2 cellular contexts compared by ENCODE assay signal in genomic region chr5:17272111-17272510, GRCh38.
TF ChIP-seq lines count a peak whose summit lies in the region.

No MANE protein-coding gene starts in this region.

TF ChIP-seq in GM23338, 12 proteins besides CTCF, POLR2A, EP300 and RAD21:
- TF ChIP-seq STAT1 (IDR thresholded peaks at IDR 0.05; ENCODE audit: unreplicated experiment): no peak
- TF ChIP-seq CREB1 (CRISPR knock-in tag; IDR thresholded peaks at IDR 0.05; ENCODE audit: low read depth): no peak
- TF ChIP-seq ZNF331 (CRISPR knock-in tag; IDR thresholded peaks at IDR 0.05; ENCODE audit: low read depth): no peak
- no peak for TF ChIP-seq ZNF114 (CRISPR knock-in tag; IDR thresholded peaks at IDR 0.05)
- no peak for TF ChIP-seq POLR2AphosphoS5 (IDR thresholded peaks at IDR 0.05; ENCODE audit: low read depth)
- no peak for TF ChIP-seq NANOG (IDR thresholded peaks at IDR 0.05; ENCODE audit: borderline replicate concordance)
- TF ChIP-seq JUNB (IDR thresholded peaks at IDR 0.05; ENCODE audit: unreplicated experiment): no peak
- no peak for TF ChIP-seq REST (IDR thresholded peaks at IDR 0.05; ENCODE audit: unreplicated experiment)
- no peak for TF ChIP-seq EZH2 (IDR thresholded peaks at IDR 0.05; ENCODE audit: low read depth, unreplicated experiment)
- TF ChIP-seq ETS1 (IDR thresholded peaks at IDR 0.05): no peak
- TF ChIP-seq EZH2phosphoT487 (IDR thresholded peaks at IDR 0.05; ENCODE audit: unreplicated experiment): no peak
- TF ChIP-seq ZNF462 (CRISPR knock-in tag; IDR thresholded peaks at IDR 0.05): no peak

TF ChIP-seq in H1, 55 proteins besides CTCF, POLR2A, EP300 and RAD21:
- TF ChIP-seq MAFK (IDR thresholded peaks at IDR 0.05; ENCODE audit: low read depth, low read length) (no peak), TEAD4 (IDR thresholded peaks at IDR 0.05; ENCODE audit: low read depth, low read length) (0 out of 2 replicates have a peak, but pooled peaks have one; percentile 23)
